ENCODE assay signal across 19 cellular contexts in genomic region chr2:199923924-199924323, GRCh38. TPM values are rescaled to one million over a fixed set of nuclear protein-coding genes. Genes with fewer than 3 reads are reported as not detected.
DNase-seq lines count a peak whose midpoint lies in the region; ATAC-seq and TF ChIP-seq lines count a peak whose summit lies in the region.
"Had no signal": no experiment of that assay in that cellular context is flagged by ENCODE, and none has a peak within 500 bp of the region (broad histone marks: within the 10 kb centered on the region; RNA-seq: fewer than 3 reads in every experiment).

No MANE protein-coding gene starts in this region.

- peak; percentile 48 for DNase-seq in activated CD4-positive, alpha-beta T cell treated with anti-CD3 and anti-CD28 coated beads, Interleukin-2, amount 10 ng/mL, durations not matched to agents 24 days and 14 days
- no peak for DNase-seq in activated CD4-positive, alpha-beta T cell treated with anti-CD3 and anti-CD28 coated beads for 48 hours
- DNase-seq in CD8-positive, alpha-beta T cell: no peak
- DNase-seq in RWPE2 (ENCODE audit: low spot score): no peak
- no peak for DNase-seq in nephron progenitor cell
- no peak for DNase-seq in T-helper 1 cell
- DNase-seq: 8988T, DMS 273 treated with DMSO at 0.1 percent for 48 hours, Karpas-422, NCI-H1105 treated with DMSO at 0.1 percent for 48 hours, NCI-H187, NCI-H226, NCI-H524 treated with DMSO at 0.1 percent for 48 hours had no signal

- H3K9me3 Mint-ChIP-seq in activated CD4-positive, alpha-beta T cell treated with anti-CD3 and anti-CD28 coated beads, Interleukin-2, amount 10 ng/mL, durations not matched to agents 24 days and 14 days: no peaks in the 10 kb centered on the region
- H3K9me3 Mint-ChIP-seq in CD8-positive, alpha-beta T cell: no peaks in the 10 kb centered on the region
- peaks cover 6% of the 10 kb centered on the region for H3K9me3 Mint-ChIP-seq in nephron progenitor cell

- no peak for ATAC-seq in CD8-positive, alpha-beta T cell
- ATAC-seq in RWPE2 (ENCODE audit: low read depth) (0 out of 3 replicates have a peak, but pooled peaks have one; percentile 33), HG02981 (IDR thresholded peaks at IDR 0.05; ENCODE audit: unreplicated experiment) (no peak), HG02884 (IDR thresholded peaks at IDR 0.05; ENCODE audit: unreplicated experiment) (no peak)
- ATAC-seq: Panc1, Right ventricle myocardium inferior had no signal

- CTCF ChIA-PET in CD8-positive, alpha-beta T cell (lab: Charles Lee): no interaction called here

- no peaks in the 10 kb centered on the region for H3K27me3 ChIP-seq in CD8-positive, alpha-beta T cell (ENCODE audit: insufficient read depth, low read length)
- no peaks in the 10 kb centered on the region for H3K27me3 ChIP-seq in RWPE2 (ENCODE audit: insufficient read depth, poor library complexity, severe bottlenecking)
- H3K27me3 ChIP-seq: BLaER1 had no signal

- peak overlapping the region; percentile 30 for H3K27ac Mint-ChIP-seq in activated CD4-positive, alpha-beta T cell treated with anti-CD3 and anti-CD28 coated beads, Interleukin-2, amount 10 ng/mL, durations not matched to agents 24 days and 14 days
- peak overlapping the region; percentile 18 for H3K27ac Mint-ChIP-seq in CD8-positive, alpha-beta T cell
- H3K27ac Mint-ChIP-seq in nephron progenitor cell: peak overlapping the region; percentile 45

- POLR2A ChIA-PET in CD8-positive, alpha-beta T cell (lab: Charles Lee): no interaction called here

- H3K4me1 Mint-ChIP-seq in activated CD4-positive, alpha-beta T cell treated with anti-CD3 and anti-CD28 coated beads, Interleukin-2, amount 10 ng/mL, durations not matched to agents 24 days and 14 days: peaks cover 19% of the 10 kb centered on the region
- peaks cover 16% of the 10 kb centered on the region for H3K4me1 Mint-ChIP-seq in CD8-positive, alpha-beta T cell (ENCODE audit: low read depth)
- peaks cover 7% of the 10 kb centered on the region for H3K4me1 Mint-ChIP-seq in nephron progenitor cell

- peaks cover 40% of the 10 kb centered on the region for H3K36me3 Mint-ChIP-seq in activated CD4-positive, alpha-beta T cell treated with anti-CD3 and anti-CD28 coated beads, Interleukin-2, amount 10 ng/mL, durations not matched to agents 24 days and 14 days (ENCODE audit: low read depth)
- H3K36me3 Mint-ChIP-seq in CD8-positive, alpha-beta T cell: peaks cover 19% of the 10 kb centered on the region
- H3K36me3 Mint-ChIP-seq in nephron progenitor cell (ENCODE audit: low read depth): peaks cover 50% of the 10 kb centered on the region

- H3K4me1 ChIP-seq in CD8-positive, alpha-beta T cell (ENCODE audit: insufficient read depth, low read length): no peaks in the 10 kb centered on the region
- peaks cover 3% of the 10 kb centered on the region for H3K4me1 ChIP-seq in RWPE2 (ENCODE audit: insufficient read depth, poor library complexity, severe bottlenecking)
- H3K4me1 ChIP-seq: BLaER1 had no signal

- H3K9me3 ChIP-seq in CD8-positive, alpha-beta T cell (ENCODE audit: low read length): no peaks in the 10 kb centered on the region
- H3K9me3 ChIP-seq in RWPE2 (ENCODE audit: severe bottlenecking): no peaks in the 10 kb centered on the region

- H3K27ac ChIP-seq in CD8-positive, alpha-beta T cell (ENCODE audit: low read depth, low read length): no peak overlapping the region
- H3K27ac ChIP-seq in RWPE2 (ENCODE audit: poor library complexity, severe bottlenecking): no peak overlapping the region
- H3K27ac ChIP-seq: BLaER1, SK-N-MC had no signal

- no peak overlapping the region for H3K4me3 ChIP-seq in CD8-positive, alpha-beta T cell (ENCODE audit: low read depth, low read length)
- no peak overlapping the region for H3K4me3 ChIP-seq in RWPE2 (ENCODE audit: severe bottlenecking)
- H3K4me3 ChIP-seq: BLaER1, SK-N-MC had no signal

- no peak overlapping the region for H3K4me3 Mint-ChIP-seq in activated CD4-positive, alpha-beta T cell treated with anti-CD3 and anti-CD28 coated beads, Interleukin-2, amount 10 ng/mL, durations not matched to agents 24 days and 14 days
- no peak overlapping the region for H3K4me3 Mint-ChIP-seq in CD8-positive, alpha-beta T cell
- H3K4me3 Mint-ChIP-seq in nephron progenitor cell: no peak overlapping the region

- intact Hi-C loops in activated CD4-positive, alpha-beta T cell treated with anti-CD3 and anti-CD28 coated beads, Interleukin-2, amount 10 ng/mL, durations not matched to agents 24 days and 14 days (cut with micrococcal nuclease): no loop called here
- intact Hi-C loops in CD8-positive, alpha-beta T cell (cut with DNase I, micrococcal nuclease): no loop called here

- no peak for TF ChIP-seq CTCF in CD8-positive, alpha-beta T cell (IDR thresholded peaks at IDR 0.05)
- TF ChIP-seq CTCF in RWPE2 (IDR thresholded peaks at IDR 0.05; ENCODE audit: poor library complexity, severe bottlenecking): no peak
- no peak for TF ChIP-seq CTCF in nephron progenitor cell (IDR thresholded peaks at IDR 0.05)

- no peaks in the 10 kb centered on the region for H3K27me3 Mint-ChIP-seq in activated CD4-positive, alpha-beta T cell treated with anti-CD3 and anti-CD28 coated beads, Interleukin-2, amount 10 ng/mL, durations not matched to agents 24 days and 14 days
- no peaks in the 10 kb centered on the region for H3K27me3 Mint-ChIP-seq in CD8-positive, alpha-beta T cell (ENCODE audit: low read depth)
- no peaks in the 10 kb centered on the region for H3K27me3 Mint-ChIP-seq in nephron progenitor cell (ENCODE audit: low read depth, poor library complexity)

- H3K36me3 ChIP-seq in CD8-positive, alpha-beta T cell (ENCODE audit: insufficient read depth, low read length): no peaks in the 10 kb centered on the region
- H3K36me3 ChIP-seq in RWPE2 (ENCODE audit: low read depth): peaks cover 50% of the 10 kb centered on the region

RNA-seq across cellular contexts. Expression of gene C2orf69, which starts 12.8 kb away (rescaled TPM):
- total RNA-seq in activated CD4-positive, alpha-beta T cell treated with anti-CD3 and anti-CD28 coated beads, Interleukin-2, amount 10 ng/mL, durations not matched to agents 24 days and 14 days: 17.1 and 17.4 TPM in 2 replicates
- total RNA-seq in CD8-positive, alpha-beta T cell: 10 to 100 TPM; 16.3 to 17.5 TPM

RNA-seq across cellular contexts. Expression of gene TYW5, which starts 31.4 kb away (rescaled TPM):
- 10.9 and 11.7 TPM in 2 replicates for total RNA-seq in activated CD4-positive, alpha-beta T cell treated with anti-CD3 and anti-CD28 coated beads, Interleukin-2, amount 10 ng/mL, durations not matched to agents 24 days and 14 days
- total RNA-seq in CD8-positive, alpha-beta T cell: 10 to 100 TPM; 20.5 to 22.2 TPM

RNA-seq across cellular contexts. Expression of gene MAIP1, which starts 31.5 kb away (rescaled TPM):
- total RNA-seq in activated CD4-positive, alpha-beta T cell treated with anti-CD3 and anti-CD28 coated beads, Interleukin-2, amount 10 ng/mL, durations not matched to agents 24 days and 14 days: 27.9 and 29.6 TPM in 2 replicates
- total RNA-seq in CD8-positive, alpha-beta T cell: 10 to 100 TPM; 40.1 to 48.3 TPM
